Comparison of ENCODE assay signal across 19 cellular contexts in the genomic region with DNA sequence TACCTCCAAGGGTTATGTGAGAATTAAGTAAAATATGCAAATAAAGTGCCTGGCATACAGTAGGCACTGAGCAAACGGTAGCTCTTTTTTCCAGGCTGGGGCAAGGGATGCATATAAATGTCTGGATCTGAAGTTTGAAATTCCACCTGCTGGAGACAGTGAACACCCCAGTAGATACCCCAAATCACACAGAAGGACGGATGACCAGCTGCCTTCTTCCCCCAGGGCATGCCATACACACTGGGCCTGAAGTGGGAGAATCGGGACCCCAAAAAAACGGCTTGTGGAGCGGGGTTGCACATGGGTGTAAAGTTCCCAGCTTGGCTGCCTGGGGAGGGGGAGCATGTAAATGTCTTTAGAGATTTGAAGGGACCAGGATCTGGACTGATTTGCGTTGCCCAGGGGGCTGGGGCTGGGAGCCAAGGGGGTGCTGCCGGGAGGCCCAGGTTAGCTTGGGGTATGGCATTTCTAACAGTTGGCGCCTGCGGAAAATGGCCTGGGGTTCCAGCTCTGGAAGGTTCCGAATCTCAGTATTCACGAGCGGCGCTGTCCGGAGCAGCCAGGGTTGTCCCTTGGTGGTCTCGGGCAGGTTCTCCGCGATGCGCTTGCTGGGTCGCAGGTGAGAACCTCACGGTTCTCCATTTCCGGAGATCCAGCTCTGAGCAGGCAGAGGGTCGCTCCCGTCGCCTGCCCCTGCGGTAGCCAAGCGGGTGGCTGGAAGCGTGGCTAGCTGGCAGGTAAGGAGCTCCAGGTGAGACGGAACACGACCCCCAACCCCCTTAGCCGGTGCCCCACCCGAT. TPM values are rescaled to one million over a fixed set of nuclear protein-coding genes. Genes with fewer than 3 reads are reported as not detected.
DNase-seq lines count a peak whose midpoint lies in the region; ATAC-seq and TF ChIP-seq lines count a peak whose summit lies in the region.
"Had no signal": no experiment of that assay in that cellular context is flagged by ENCODE, and none has a peak within 500 bp of the region (broad histone marks: within the 10 kb centered on the region; RNA-seq: fewer than 3 reads in every experiment).

No MANE protein-coding gene starts in this region.

- H3K79me1 ChIP-seq in H9 (ENCODE audit: insufficient read depth, low read depth, low read length, poor library complexity, severe bottlenecking), result no peaks in the 10 kb centered on the region

- H3K23me2 ChIP-seq in H9 (ENCODE audit: insufficient read length, low read depth, low read length, poor library complexity, severe bottlenecking), result no peaks in the 10 kb centered on the region

- no peaks in the 10 kb centered on the region for H4K20me1 ChIP-seq in H9 (ENCODE audit: control insufficient read depth, insufficient read depth, insufficient read length)

- no peaks in the 10 kb centered on the region for H3K36me3 Mint-ChIP-seq in CD4-positive, alpha-beta T cell (ENCODE audit: low read depth)
- H3K36me3 Mint-ChIP-seq in H9 (ENCODE audit: insufficient read depth in 1 of 3, low read depth in 3 of 3) (no peaks in the 10 kb centered on the region), brain (peaks cover 31% of the 10 kb centered on the region), mesothelial cell of epicardium (no peaks in the 10 kb centered on the region)

- H3K27ac Mint-ChIP-seq in CD4-positive, alpha-beta T cell, result no peak overlapping the region
- H3K27ac Mint-ChIP-seq in H9 (no peak overlapping the region), brain (peak overlapping the region in 4 of 5 experiments; percentile 28 to 99 (median 91)), mesothelial cell of epicardium (no peak overlapping the region)

- TF ChIP-seq CTCF in CD4-positive, alpha-beta T cell (IDR thresholded peaks at IDR 0.05), result no peak
- TF ChIP-seq CTCF in H9 (conservative IDR thresholded peaks at IDR 0.05) (no peak), brain (conservative IDR thresholded peaks at IDR 0.05) (no peak), mesothelial cell of epicardium (IDR thresholded peaks at IDR 0.05; ENCODE audit: unreplicated experiment) (no peak), BE2C (IDR thresholded peaks at IDR 0.05; ENCODE audit: low read depth, low read length) (no peak)

- no peak overlapping the region for H4K8ac ChIP-seq in H9 (replicated peaks; ENCODE audit: insufficient read length, low read depth, low read length)

- no peak overlapping the region for H4K5ac ChIP-seq in H9 (ENCODE audit: insufficient read length, low read depth, low read length)

- H3K27ac ChIP-seq in CD4-positive, alpha-beta T cell (ENCODE audit: low read depth, low read length), result no peak overlapping the region
- H3K27ac ChIP-seq in H9 (ENCODE audit: insufficient read length, low read depth, low read length), result no peak overlapping the region
- H3K27ac ChIP-seq: upper lobe of right lung had no signal

- POLR2A ChIA-PET in CD4-positive, alpha-beta T cell (lab: Charles Lee), result no interaction called here

- H3K27me3 ChIP-seq in CD4-positive, alpha-beta T cell (ENCODE audit: control insufficient read depth, insufficient read depth, low read length), result peaks cover 83% of the 10 kb centered on the region
- H3K27me3 ChIP-seq in H9 (ENCODE audit: insufficient read depth, low read length) (peaks cover 97% of the 10 kb centered on the region), BE2C (no peaks in the 10 kb centered on the region)

- no CpG with 5 or more reads among the region's 31 CpGs for WGBS in H9 (ENCODE audit: extremely low coverage, insufficient read length, low lambda C conversion rate)

- no peak overlapping the region for H3K18ac ChIP-seq in H9 (ENCODE audit: insufficient read length, low read depth, low read length)

- no peaks in the 10 kb centered on the region for H3K79me2 ChIP-seq in H9 (ENCODE audit: insufficient read depth, low read length)

- H2AFZ ChIP-seq in H9 (ENCODE audit: low read length), result no peak overlapping the region

- no peak overlapping the region for H4K91ac ChIP-seq in H9 (ENCODE audit: insufficient read length, low read depth, low read length)

- peaks cover 4% of the 10 kb centered on the region for H3K4me1 Mint-ChIP-seq in CD4-positive, alpha-beta T cell (ENCODE audit: low read depth)
- H3K4me1 Mint-ChIP-seq in H9 (peaks cover 29 to 51% of the 10 kb centered on the region in 2 experiments), brain (peaks cover 92% of the 10 kb centered on the region), mesothelial cell of epicardium (peaks cover 22% of the 10 kb centered on the region)

- H3K14ac ChIP-seq in H9 (ENCODE audit: insufficient read depth, low read length), result no peak overlapping the region

- H3K9me3 Mint-ChIP-seq in CD4-positive, alpha-beta T cell, result no peaks in the 10 kb centered on the region
- peaks cover 3% of the 10 kb centered on the region in 2 experiments; a peak in 2 of 5 replicates for H3K9me3 Mint-ChIP-seq in H9
- H3K9me3 Mint-ChIP-seq in brain, result peaks cover 0 to 7% (median 0%) of the 10 kb centered on the region in 5 experiments
- no peaks in the 10 kb centered on the region for H3K9me3 Mint-ChIP-seq in mesothelial cell of epicardium

- H3K23ac ChIP-seq in H9 (ENCODE audit: insufficient read length, low read depth, low read length), result no peak overlapping the region

- intact Hi-C loops in CD4-positive, alpha-beta T cell (cut with DNase I, micrococcal nuclease), result no loop called here

- H2BK15ac ChIP-seq in H9 (ENCODE audit: low read depth, low read length), result no peak overlapping the region

- no peak for DNase-seq in CD4-positive, alpha-beta T cell
- DNase-seq in H9 (peak; percentile 42), mesothelial cell of epicardium (ENCODE audit: low spot score in 2 of 2, unreplicated experiment in 2 of 2) (no peak), NCI-H748 (lab: John Stamatoyannopoulos, UW; ENCODE audit: unreplicated experiment) (no peak), BE2C (no peak)
- DNase-seq: activated CD4-positive, alpha-beta T cell treated with anti-CD3 and anti-CD28 coated beads, Interleukin-2, amount 50 U/mL, for 4 hours; activated naive CD4-positive, alpha-beta T cell treated with Interleukin-2 at 50 U/mL for 16 hours; left ventricle myocardium superior; MG63; NCI-H1436; NCI-H2171; NCI-H774; OCI-M1; SHP77; small intestine; stimulated activated CD4-positive, alpha-beta T cell treated with anti-CD3 and anti-CD28 coated beads, Interleukin-4, amount 100 ng/mL, for 1 hour; upper lobe of right lung had no signal

- H3K27me3 Mint-ChIP-seq in CD4-positive, alpha-beta T cell, result peaks cover 87% of the 10 kb centered on the region
- peaks cover 99% of the 10 kb centered on the region for H3K27me3 Mint-ChIP-seq in H9 (ENCODE audit: low read depth)
- peaks cover 21% of the 10 kb centered on the region for H3K27me3 Mint-ChIP-seq in brain
- H3K27me3 Mint-ChIP-seq in mesothelial cell of epicardium (ENCODE audit: low read depth), result peaks cover 95% of the 10 kb centered on the region

- H3K4me2 ChIP-seq in H9 (ENCODE audit: insufficient read depth, insufficient read length, low read length), result no peak overlapping the region

- H3K36me3 ChIP-seq in BE2C, result peaks cover 39% of the 10 kb centered on the region
- H3K36me3 ChIP-seq: MG63, upper lobe of right lung had no signal

- H3K4ac ChIP-seq in H9 (ENCODE audit: low read depth, low read length), result no peak overlapping the region

- no peak overlapping the region for H3T11ph ChIP-seq in H9 (ENCODE audit: low read length)

- no peak overlapping the region for H3K9ac ChIP-seq in H9 (ENCODE audit: extremely low read depth, insufficient read length, low read length)

- H3K9me3 ChIP-seq in CD4-positive, alpha-beta T cell (ENCODE audit: control insufficient read depth, low read length), result no peaks in the 10 kb centered on the region
- no peaks in the 10 kb centered on the region for H3K9me3 ChIP-seq in H9 (ENCODE audit: control insufficient read depth, low read depth, low read length)
- H3K9me3 ChIP-seq in BE2C, result no peaks in the 10 kb centered on the region
- H3K9me3 ChIP-seq: MG63, upper lobe of right lung had no signal

- H2BK20ac ChIP-seq in H9 (ENCODE audit: low read depth, low read length, poor library complexity, severe bottlenecking), result no peak overlapping the region

- H3K56ac ChIP-seq in H9 (ENCODE audit: insufficient read length, low read depth, low read length), result no peak overlapping the region

- H2BK120ac ChIP-seq in H9 (ENCODE audit: low read depth, low read length, poor library complexity, severe bottlenecking), result no peak overlapping the region

- no peak overlapping the region for H2BK12ac ChIP-seq in H9 (ENCODE audit: insufficient read length, low read depth, low read length)

- no peak overlapping the region for H2AK5ac ChIP-seq in H9 (ENCODE audit: insufficient read length, low read length)

- no peaks in the 10 kb centered on the region; the same call in 1 of the 2 replicates for H3K4me1 ChIP-seq in H9 (ENCODE audit: insufficient read depth, low read length)
- peaks cover 24% of the 10 kb centered on the region for H3K4me1 ChIP-seq in BE2C

- no peak for ATAC-seq in CD4-positive, alpha-beta T cell (ENCODE audit: poor library complexity)
- no peak for ATAC-seq in GM18870 (IDR thresholded peaks at IDR 0.05; ENCODE audit: unreplicated experiment)

- H2BK5ac ChIP-seq in H9 (ENCODE audit: insufficient read length, low read length), result no peak overlapping the region

- no peak overlapping the region for H3K4me3 ChIP-seq in BE2C (ENCODE audit: low read depth, low read length)
- H3K4me3 ChIP-seq: MG63, upper lobe of right lung had no signal

- CTCF ChIA-PET in CD4-positive, alpha-beta T cell (lab: Charles Lee), result interaction anchor here (1.6 kb wide), 1 partner anchor 19 kb away, joined by 9 read pairs; no protein-coding TSS in a partner anchor

- peak overlapping the region; percentile 38 for H3K4me3 Mint-ChIP-seq in CD4-positive, alpha-beta T cell
- H3K4me3 Mint-ChIP-seq in H9 (peak overlapping the region in 1 of 2 experiments; percentile 50; a peak in 1 of 5 replicates), brain (peak overlapping the region in 4 of 5 experiments; percentile 52 to 89 (median 74)), mesothelial cell of epicardium (peak overlapping the region; percentile 10)

RNA-seq across cellular contexts. Expression of a gene that starts 42.6 kb away (rescaled TPM):
- 100 to 1,000 TPM; 139 to 140 TPM for total RNA-seq in CD4-positive, alpha-beta T cell
- total RNA-seq in H9 (2021), result 57.7 and 60.3 TPM in 2 replicates
- 36.8 TPM for polyA plus RNA-seq in brain (ENCODE audit: insufficient read depth, low read depth, low replicate concordance)
- 62.6 to 71.6 TPM (median 68.2 TPM) in 3 replicates for total RNA-seq in mesothelial cell of epicardium
- polyA plus RNA-seq in BE2C (2012; ENCODE audit: insufficient read depth, insufficient read length, low read depth), result 101 TPM

Comparison
In these comparisons a context has a peak if more than half of its experiments do, and no peak if none do; other contexts are left out.
1. H3K27ac Mint-ChIP-seq: peak in brain (4 of 5); none in CD4-positive, alpha-beta T cell (single experiment), H9 (0 of 3) and mesothelial cell of epicardium (single experiment).